In the genomic region with DNA sequence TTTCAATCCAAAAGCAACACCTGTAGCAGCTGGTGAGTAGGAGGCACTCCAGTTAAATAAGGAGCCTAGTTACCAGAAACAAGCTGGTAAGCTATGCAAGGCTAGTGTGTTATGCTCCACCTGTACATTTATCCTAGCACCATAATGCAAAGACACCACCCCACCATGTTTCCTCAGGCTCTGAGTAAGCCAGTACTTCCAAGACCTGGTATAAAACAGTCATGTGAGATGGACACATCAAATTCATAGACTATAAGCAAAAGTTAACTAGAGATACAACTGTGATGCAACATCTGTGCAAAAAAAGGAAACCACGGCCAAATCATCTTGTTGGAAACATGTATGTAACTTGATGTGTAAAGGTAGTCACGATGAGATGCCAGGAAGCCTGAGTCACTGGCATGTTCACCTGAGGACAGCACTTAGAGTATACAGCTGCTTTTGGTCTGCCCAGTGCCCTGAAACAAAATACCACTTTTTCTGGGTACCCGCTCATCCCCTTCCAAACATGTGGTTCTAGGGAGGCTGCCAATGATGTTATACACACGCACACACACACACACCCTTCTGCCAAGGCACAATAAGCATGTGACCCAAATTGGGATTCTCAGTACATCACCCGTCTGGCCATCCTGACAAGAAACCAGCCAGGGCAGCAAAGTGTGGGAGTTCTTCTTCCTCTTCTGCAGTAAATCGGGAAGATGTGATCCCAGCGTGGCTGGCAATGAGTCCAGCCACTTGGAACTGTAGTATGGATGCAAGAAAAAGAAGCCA, we compare ENCODE assay signal across 21 cellular contexts.
"Had no signal": no experiment of that assay in that cellular context is flagged by ENCODE, and none has a peak within 500 bp of the region (broad histone marks: within the 10 kb centered on the region; RNA-seq: fewer than 3 reads in every experiment).

No MANE protein-coding gene starts in this region.

- H3K27ac ChIP-seq: cardiac muscle cell, gastroesophageal sphincter, heart left ventricle, parathyroid adenoma, SK-N-MC, upper lobe of right lung had no signal

- H3K4me1 Mint-ChIP-seq: activated B cell treated with CpG ODN at 0.5 μM for 24 hours, T-helper 17 cell had no signal

- H3K27me3 Mint-ChIP-seq: activated B cell treated with CpG ODN at 0.5 μM for 24 hours, T-helper 17 cell had no signal

- H3K4me1 ChIP-seq: gastroesophageal sphincter, heart left ventricle, parathyroid adenoma, upper lobe of right lung had no signal

- H3K27me3 ChIP-seq: cardiac muscle cell, gastroesophageal sphincter, heart left ventricle, upper lobe of right lung had no signal

- H3K4me3 ChIP-seq: cardiac muscle cell, gastroesophageal sphincter, heart left ventricle, mucosa of descending colon, SK-N-MC, upper lobe of right lung had no signal

- H3K27ac Mint-ChIP-seq: activated B cell treated with CpG ODN at 0.5 μM for 24 hours; activated CD8-positive, alpha-beta T cell treated with anti-CD3 and anti-CD28 coated beads, Interleukin-2, amount 10 ng/mL, durations not matched to agents 7 days and 5 days; T-helper 17 cell had no signal

- DNase-seq: activated B cell treated with CpG ODN at 0.5 μM for 24 hours; activated CD4-positive, alpha-beta T cell treated with anti-CD3 and anti-CD28 coated beads for 4 hours; activated CD8-positive, alpha-beta T cell treated with anti-CD3 and anti-CD28 coated beads, Interleukin-2, amount 10 ng/mL, durations not matched to agents 7 days and 5 days; activated naive CD4-positive, alpha-beta T cell treated with Interleukin-2 at 50 U/mL for 16 hours; cortex of kidney; heart left ventricle; left cardiac atrium; mesendoderm; mucosa of descending colon; nephron progenitor cell; small intestine; stimulated activated CD4-positive, alpha-beta T cell treated with anti-CD3 and anti-CD28 coated beads, Interleukin-2, amount 100 ng/mL, for 24 hours; stimulated activated naive CD4-positive, alpha-beta T cell; SW 1271; T-helper 17 cell; upper lobe of right lung had no signal

- ATAC-seq: activated CD8-positive, alpha-beta T cell treated with anti-CD3 and anti-CD28 coated beads, Interleukin-2, amount 10 ng/mL, durations not matched to agents 7 days and 5 days; gastroesophageal sphincter; heart left ventricle; left cardiac atrium; mucosa of descending colon; sciatic nerve; T-helper 17 cell; upper lobe of right lung had no signal

- H3K4me3 Mint-ChIP-seq: activated B cell treated with CpG ODN at 0.5 μM for 24 hours; activated CD8-positive, alpha-beta T cell treated with anti-CD3 and anti-CD28 coated beads, Interleukin-2, amount 10 ng/mL, durations not matched to agents 7 days and 5 days; nephron progenitor cell; T-helper 17 cell had no signal

- H3K9me3 ChIP-seq: gastroesophageal sphincter, mucosa of descending colon, upper lobe of right lung had no signal
